In genomic region chr3:15049584-15049983, GRCh38 we compare ENCODE assay signal across 19 cellular contexts.
"Had no signal": no experiment of that assay in that cellular context is flagged by ENCODE, and none has a peak within 500 bp of the region (broad histone marks: within the 10 kb centered on the region; RNA-seq: fewer than 3 reads in every experiment).

No MANE protein-coding gene starts in this region.

- H3K27ac Mint-ChIP-seq: activated naive CD4-positive, alpha-beta T cell treated with anti-CD3 and anti-CD28 coated beads, Interleukin-2, amount 50 U/mL, for 24 hours; T-helper 2 cell treated with Interferon-gamma antibody and Interleukin-4, amounts not matched to agents 5 μg/mL and 100 μg/mL, for 36 hours had no signal

- H3K27me3 ChIP-seq: body of pancreas, colonic mucosa, gastroesophageal sphincter, heart right ventricle had no signal

- H3K4me1 ChIP-seq: colonic mucosa had no signal

- H3K4me3 Mint-ChIP-seq: activated naive CD4-positive, alpha-beta T cell treated with anti-CD3 and anti-CD28 coated beads, Interleukin-2, amount 50 U/mL, for 24 hours; natural killer cell; T-helper 2 cell treated with Interferon-gamma antibody and Interleukin-4, amounts not matched to agents 5 μg/mL and 100 μg/mL, for 36 hours had no signal

- ATAC-seq: body of pancreas, gastroesophageal sphincter, heart right ventricle, natural killer cell had no signal

- DNase-seq: activated CD4-positive, alpha-beta T cell treated with anti-CD3 and anti-CD28 coated beads, Interleukin-2, amount 50 U/mL, for 1 hour; activated CD4-positive, CD25-positive, alpha-beta regulatory T cell; activated CD8-positive, alpha-beta memory T cell treated with anti-CD3 and anti-CD28 coated beads for 24 hours; activated effector memory CD4-positive, alpha-beta T cell treated with Interleukin-2 at 50 U/mL for 16 hours; amygdala; body of pancreas; central memory CD4-positive, alpha-beta T cell; colonic mucosa; heart right ventricle; mammary epithelial cell; natural killer cell; posterior cingulate gyrus; retina; SW 1271 had no signal

- H3K9me3 ChIP-seq: body of pancreas, colonic mucosa, gastroesophageal sphincter, heart right ventricle had no signal

- H3K27me3 Mint-ChIP-seq: activated naive CD4-positive, alpha-beta T cell treated with anti-CD3 and anti-CD28 coated beads, Interleukin-2, amount 50 U/mL, for 24 hours had no signal

- H3K4me3 ChIP-seq: body of pancreas, colonic mucosa, gastroesophageal sphincter, heart right ventricle had no signal

- FAIRE-seq: endometrium, urothelium cell line had no signal

- H3K9me3 Mint-ChIP-seq: activated naive CD4-positive, alpha-beta T cell treated with anti-CD3 and anti-CD28 coated beads, Interleukin-2, amount 50 U/mL, for 24 hours; natural killer cell; T-helper 2 cell treated with Interferon-gamma antibody and Interleukin-4, amounts not matched to agents 5 μg/mL and 100 μg/mL, for 36 hours had no signal

- H3K27ac ChIP-seq: body of pancreas, colonic mucosa, gastroesophageal sphincter, heart right ventricle had no signal

- H3K36me3 Mint-ChIP-seq: natural killer cell had no signal
